Comparison of ENCODE assay signal across 27 cellular contexts in the genomic region with DNA sequence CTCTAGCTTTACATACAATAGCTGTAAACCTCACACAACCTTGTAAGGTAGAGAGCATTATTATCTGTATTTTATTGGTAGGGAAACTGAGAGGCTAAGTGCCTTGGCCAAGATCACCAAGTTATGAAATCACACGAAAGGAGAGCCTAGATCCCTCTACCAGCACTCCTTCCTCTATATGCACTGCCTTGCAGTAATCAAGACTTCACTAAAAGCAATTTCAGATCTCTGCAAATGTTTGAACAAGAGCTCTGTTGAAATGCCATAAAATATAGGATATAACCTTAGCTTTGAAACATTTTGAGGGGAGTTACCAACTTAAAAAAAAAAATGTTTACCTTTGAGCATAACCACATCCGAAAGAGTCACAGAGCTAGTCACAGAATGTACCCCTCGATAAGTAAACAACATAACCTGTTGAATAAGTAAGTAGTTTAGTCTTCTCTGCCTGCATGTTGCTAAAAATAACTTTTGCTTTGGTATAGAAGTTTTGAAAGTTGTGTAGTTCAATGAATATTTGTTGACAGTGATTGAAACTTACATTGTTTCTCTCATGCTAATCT.
DNase-seq lines count a peak whose midpoint lies in the region; FAIRE-seq and TF ChIP-seq lines count a peak whose summit lies in the region.
"Had no signal": no experiment of that assay in that cellular context is flagged by ENCODE, and none has a peak within 500 bp of the region (broad histone marks: within the 10 kb centered on the region; RNA-seq: fewer than 3 reads in every experiment).

No MANE protein-coding gene starts in this region.

- H3K9me3 Mint-ChIP-seq in activated CD4-positive, alpha-beta memory T cell treated with anti-CD3 and anti-CD28 coated beads, Interleukin-2, amount 10 ng/mL, durations not matched to agents 7 days and 5 days = no peaks in the 10 kb centered on the region
- peaks cover 3% of the 10 kb centered on the region for H3K9me3 Mint-ChIP-seq in activated CD4-positive, alpha-beta memory T cell treated with anti-CD3 and anti-CD28 coated beads for 36 hours
- H3K9me3 Mint-ChIP-seq: stimulated activated naive CD8-positive, alpha-beta T cell treated with anti-CD3 and anti-CD28 coated beads, Interleukin-15, amount 100 ng/mL, for 72 hours had no signal

- DNase-seq in activated CD4-positive, alpha-beta memory T cell treated with anti-CD3 and anti-CD28 coated beads, Interleukin-2, amount 10 ng/mL, durations not matched to agents 7 days and 5 days = no peak
- no peak for DNase-seq in activated CD4-positive, alpha-beta memory T cell treated with anti-CD3 and anti-CD28 coated beads for 36 hours
- DNase-seq in MM.1S = peak; percentile 9
- DNase-seq in epithelial cell of prostate (ENCODE audit: low read depth, low spot score) = no peak
- peak; percentile 29 for DNase-seq in small intestine
- DNase-seq in NCI-H2227 treated with DMSO at 0.1 percent for 48 hours (lab: John Stamatoyannopoulos, UW) = no peak
- no peak for DNase-seq in head of caudate nucleus
- no peak for DNase-seq in H54 (ENCODE audit: insufficient read length, low spot score)
- DNase-seq: activated CD8-positive, alpha-beta memory T cell treated with anti-CD3 and anti-CD28 coated beads, Interleukin-2, amount 50 U/mL, for 4 hours; activated effector memory CD4-positive, alpha-beta T cell treated with anti-CD3 and anti-CD28 coated beads, Interleukin-2, amount 50 U/mL, for 16 hours; Calu3; KG1; MV-4-11; NCI-H1694; NCI-H69; Peyer's patch; SJCRH30; stimulated activated naive CD8-positive, alpha-beta T cell treated with anti-CD3 and anti-CD28 coated beads, Interleukin-15, amount 100 ng/mL, for 72 hours had no signal

- no peaks in the 10 kb centered on the region for H3F3A ChIP-seq in MM.1S (ENCODE audit: insufficient read depth, low read length)

- H3K4me3 ChIP-seq in MM.1S (ENCODE audit: low read length) (no peak overlapping the region), small intestine (ENCODE audit: low read depth in 1 of 2, low read length in 2 of 2) (no peak overlapping the region)
- H3K4me3 ChIP-seq: A549, GM12878, lung, Peyer's patch, SJCRH30, tibial nerve had no signal

- H3K27me3 ChIP-seq in MM.1S (replicated peaks; ENCODE audit: insufficient read depth, low read length) = no peaks in the 10 kb centered on the region
- H3K27me3 ChIP-seq in small intestine (ENCODE audit: control insufficient read depth in 2 of 2, insufficient read depth in 2 of 2, low read length in 2 of 2) = no peaks in the 10 kb centered on the region
- H3K27me3 ChIP-seq: Peyer's patch, SJCRH30, tibial nerve had no signal

- TF ChIP-seq POLR2A in H54 (IDR thresholded peaks at IDR 0.05; ENCODE audit: low read depth, low read length) = no peak

- 57 to 65% (median 63%) methylated on average over 3 of the region's 3 CpGs for WGBS in small intestine, 3 donors

- peaks cover 29% of the 10 kb centered on the region for H3K4me1 Mint-ChIP-seq in activated CD4-positive, alpha-beta memory T cell treated with anti-CD3 and anti-CD28 coated beads, Interleukin-2, amount 10 ng/mL, durations not matched to agents 7 days and 5 days
- H3K4me1 Mint-ChIP-seq in activated CD4-positive, alpha-beta memory T cell treated with anti-CD3 and anti-CD28 coated beads for 36 hours (ENCODE audit: low read depth) = peaks cover 11% of the 10 kb centered on the region
- H3K4me1 Mint-ChIP-seq: B cell had no signal

- TF ChIP-seq CTCF in MM.1S (IDR thresholded peaks at IDR 0.05; ENCODE audit: low read length) = no peak

- H3K36me3 ChIP-seq in MM.1S (replicated peaks; ENCODE audit: insufficient read depth, low read length) (no peaks in the 10 kb centered on the region), small intestine (ENCODE audit: control insufficient read depth in 2 of 2, insufficient read depth in 2 of 2, low read length in 2 of 2) (no peaks in the 10 kb centered on the region)
- H3K36me3 ChIP-seq: Peyer's patch, SJCRH30, tibial nerve had no signal

- no peak overlapping the region for H3K4me3 Mint-ChIP-seq in activated CD4-positive, alpha-beta memory T cell treated with anti-CD3 and anti-CD28 coated beads, Interleukin-2, amount 10 ng/mL, durations not matched to agents 7 days and 5 days
- H3K4me3 Mint-ChIP-seq in activated CD4-positive, alpha-beta memory T cell treated with anti-CD3 and anti-CD28 coated beads for 36 hours = no peak overlapping the region
- H3K4me3 Mint-ChIP-seq: B cell; stimulated activated naive CD8-positive, alpha-beta T cell treated with anti-CD3 and anti-CD28 coated beads, Interleukin-15, amount 100 ng/mL, for 72 hours had no signal

- H3K27ac ChIP-seq in MM.1S (ENCODE audit: low read length) (no peak overlapping the region), epithelial cell of prostate (peak overlapping the region; percentile 0), small intestine (ENCODE audit: low read depth in 1 of 2, low read length in 1 of 2) (no peak overlapping the region)
- H3K27ac ChIP-seq: A549, SJCRH30, tibial nerve had no signal

- CTCF ChIA-PET in activated CD4-positive, alpha-beta memory T cell treated with anti-CD3 and anti-CD28 coated beads, Interleukin-2, amount 10 ng/mL, durations not matched to agents 7 days and 5 days (lab: Charles Lee) = interaction anchor here (0.6 to 2.1 kb wide), 2 partner anchors 9 to 32 kb away, joined by 4 to 7 read pairs; no protein-coding TSS in a partner anchor
- CTCF ChIA-PET in activated CD4-positive, alpha-beta memory T cell treated with anti-CD3 and anti-CD28 coated beads for 36 hours (lab: Charles Lee) = no interaction called here

- H3K9ac ChIP-seq in MM.1S (ENCODE audit: low read length) = no peak overlapping the region

- no peak overlapping the region for H3K4me2 ChIP-seq in MM.1S (ENCODE audit: low read depth, low read length)
- H3K4me2 ChIP-seq: A549 had no signal

- intact Hi-C loops in activated CD4-positive, alpha-beta memory T cell treated with anti-CD3 and anti-CD28 coated beads for 36 hours (cut with micrococcal nuclease) = no loop called here
- intact Hi-C loops in head of caudate nucleus (cut with DNase I) = no loop called here

- H3K36me3 Mint-ChIP-seq in activated CD4-positive, alpha-beta memory T cell treated with anti-CD3 and anti-CD28 coated beads, Interleukin-2, amount 10 ng/mL, durations not matched to agents 7 days and 5 days (ENCODE audit: low read depth) = no peaks in the 10 kb centered on the region
- H3K36me3 Mint-ChIP-seq in activated CD4-positive, alpha-beta memory T cell treated with anti-CD3 and anti-CD28 coated beads for 36 hours = no peaks in the 10 kb centered on the region

- H3K9me3 ChIP-seq in MM.1S (replicated peaks; ENCODE audit: insufficient read depth, low read length) (no peaks in the 10 kb centered on the region), small intestine (ENCODE audit: control insufficient read depth, low read depth) (no peaks in the 10 kb centered on the region)
- H3K9me3 ChIP-seq: A549, Peyer's patch, SJCRH30, tibial nerve had no signal

- H3K27me3 Mint-ChIP-seq in activated CD4-positive, alpha-beta memory T cell treated with anti-CD3 and anti-CD28 coated beads, Interleukin-2, amount 10 ng/mL, durations not matched to agents 7 days and 5 days = no peaks in the 10 kb centered on the region
- no peaks in the 10 kb centered on the region for H3K27me3 Mint-ChIP-seq in activated CD4-positive, alpha-beta memory T cell treated with anti-CD3 and anti-CD28 coated beads for 36 hours
- H3K27me3 Mint-ChIP-seq: B cell; progenitor cell of endocrine pancreas; stimulated activated naive CD8-positive, alpha-beta T cell treated with anti-CD3 and anti-CD28 coated beads, Interleukin-15, amount 100 ng/mL, for 72 hours had no signal

- no peaks in the 10 kb centered on the region for H4K20me1 ChIP-seq in MM.1S (ENCODE audit: insufficient read depth, low read length)

- peaks cover 5% of the 10 kb centered on the region; the same call in 1 of the 2 replicates for H3K4me1 ChIP-seq in MM.1S (ENCODE audit: low read length)
- H3K4me1 ChIP-seq in small intestine (ENCODE audit: control insufficient read depth in 2 of 2, insufficient read depth in 1 of 2, low read depth in 1 of 2, low read length in 1 of 2) = no peaks in the 10 kb centered on the region
- H3K4me1 ChIP-seq: A549, Peyer's patch, SJCRH30, tibial nerve had no signal

- POLR2A ChIA-PET in activated CD4-positive, alpha-beta memory T cell treated with anti-CD3 and anti-CD28 coated beads, Interleukin-2, amount 10 ng/mL, durations not matched to agents 7 days and 5 days (lab: Charles Lee) = no interaction called here
- POLR2A ChIA-PET in activated CD4-positive, alpha-beta memory T cell treated with anti-CD3 and anti-CD28 coated beads for 36 hours (lab: Charles Lee) = no interaction called here

- peak overlapping the region; percentile 67 for H3K27ac Mint-ChIP-seq in activated CD4-positive, alpha-beta memory T cell treated with anti-CD3 and anti-CD28 coated beads, Interleukin-2, amount 10 ng/mL, durations not matched to agents 7 days and 5 days
- no peak overlapping the region for H3K27ac Mint-ChIP-seq in activated CD4-positive, alpha-beta memory T cell treated with anti-CD3 and anti-CD28 coated beads for 36 hours
- H3K27ac Mint-ChIP-seq: B cell; progenitor cell of endocrine pancreas; stimulated activated naive CD8-positive, alpha-beta T cell treated with anti-CD3 and anti-CD28 coated beads, Interleukin-15, amount 100 ng/mL, for 72 hours had no signal

- H3K9me2 ChIP-seq in MM.1S (replicated peaks; ENCODE audit: insufficient read depth, low read length) = no peaks in the 10 kb centered on the region

- H3K79me2 ChIP-seq in MM.1S (ENCODE audit: low read length) = no peaks in the 10 kb centered on the region

- H2AFZ ChIP-seq in MM.1S (ENCODE audit: low read length) = no peak overlapping the region

- FAIRE-seq in small intestine (lab: Jason Lieb, UNC) (no peak), H54 (lab: Jason Lieb, UNC) (no peak)
- FAIRE-seq: A549, endometrium, GM12878, H1, keratinocyte had no signal

Comparison
In these comparisons a context has a peak if more than half of its experiments do, and no peak if none do; other contexts are left out.
1. DNase-seq: peak in MM.1S (single experiment) and small intestine (single experiment); none in activated CD4-positive, alpha-beta memory T cell treated with anti-CD3 and anti-CD28 coated beads, Interleukin-2, amount 10 ng/mL, durations not matched to agents 7 days and 5 days (single experiment), activated CD4-positive, alpha-beta memory T cell treated with anti-CD3 and anti-CD28 coated beads for 36 hours (single experiment), epithelial cell of prostate (single experiment), NCI-H2227 treated with DMSO at 0.1 percent for 48 hours (single experiment), head of caudate nucleus (0 of 42) and H54 (single experiment).